ENCODE assay signal across 1 cellular context in the genomic region with DNA sequence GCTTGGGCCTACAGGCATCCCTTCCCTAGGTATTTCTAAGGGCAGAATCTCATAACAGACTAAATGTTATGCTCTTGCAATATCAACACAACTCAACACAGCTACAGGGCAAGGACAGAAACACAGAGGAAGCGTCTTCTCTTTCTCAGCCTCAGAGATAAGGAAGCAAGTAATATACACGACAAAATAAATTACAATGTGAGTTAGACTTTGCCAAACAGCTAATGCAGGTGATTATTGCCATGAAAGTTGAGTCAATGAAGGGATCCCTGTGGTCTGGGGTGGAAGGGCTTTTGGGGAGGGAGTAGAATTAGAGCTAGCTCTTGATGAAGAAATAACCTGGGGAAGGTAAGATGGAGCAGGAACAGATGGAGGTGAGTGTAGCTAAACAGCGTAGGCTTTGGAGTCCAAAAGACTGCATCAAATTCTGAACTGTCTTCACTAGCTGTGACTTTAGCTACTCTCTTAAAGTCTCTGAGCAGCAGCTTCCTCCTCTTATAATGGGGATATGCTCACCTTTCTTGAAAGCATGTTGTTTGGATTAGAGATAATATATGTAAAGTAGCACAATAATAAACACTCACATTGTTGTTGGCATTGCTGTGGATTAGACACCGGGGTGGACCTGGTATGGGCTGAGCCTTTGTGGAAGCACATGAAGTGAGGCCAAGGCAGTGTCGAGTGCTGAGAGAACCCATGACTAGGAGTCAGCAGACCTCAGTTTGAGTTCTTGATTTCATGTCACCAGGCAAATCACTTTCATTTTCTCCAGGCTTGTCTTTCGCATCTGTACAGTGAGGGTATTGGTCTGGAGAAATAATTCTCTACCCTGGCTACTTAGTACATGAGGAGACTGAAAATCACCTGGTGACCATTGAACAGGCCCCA.
TF ChIP-seq lines count a peak whose summit lies in the region.

No MANE protein-coding gene starts in this region.

TF ChIP-seq in HepG2, 621 proteins besides CTCF, POLR2A, EP300 and RAD21:
- TF ChIP-seq ZNF274 (CRISPR knock-in tag; IDR thresholded peaks at IDR 0.05), result no peak
- TF ChIP-seq ZNF136 (CRISPR knock-in tag; IDR thresholded peaks at IDR 0.05; ENCODE audit: low read depth), result no peak
TF ChIP-seq in HepG2: peak in this region for 0.
